8 cellular contexts compared by ENCODE assay signal in the genomic region with DNA sequence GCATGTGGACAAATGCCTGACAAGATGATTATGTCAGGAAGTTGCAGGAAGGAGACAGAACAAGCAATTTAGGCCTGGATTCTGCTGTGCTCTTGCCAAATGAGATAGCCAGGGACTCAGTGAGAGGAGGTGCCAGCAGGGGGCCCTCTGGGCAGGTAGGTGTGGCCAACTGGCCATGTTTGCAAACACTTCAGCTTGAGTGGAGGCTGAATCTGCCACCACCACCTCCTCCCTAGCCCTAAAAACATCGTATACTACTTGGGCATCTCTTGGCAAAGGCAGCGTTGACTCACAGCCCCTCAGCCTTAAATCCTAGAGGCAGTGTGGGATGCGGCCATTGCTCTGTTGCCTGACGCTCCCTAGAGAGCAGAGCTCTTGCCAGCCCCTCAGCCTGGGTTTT.
A peak's percentile ranks its signal among the peaks of the same experiment; 100 is the strongest.
DNase-seq lines count a peak whose midpoint lies in the region; ATAC-seq and TF ChIP-seq lines count a peak whose summit lies in the region.

No MANE protein-coding gene starts in this region.

- no peak overlapping the region for H3K18ac ChIP-seq in IMR-90 (ENCODE audit: low read depth, low read length)

- H3K14ac ChIP-seq in IMR-90 (replicated peaks; ENCODE audit: low read depth, low read length): peak overlapping the region; percentile 14; the same call in 1 of the 2 replicates

- peak; percentile 68 for DNase-seq in DMS53 treated with DMSO at 0.1 percent for 48 hours (lab: John Stamatoyannopoulos, UW; ENCODE audit: unreplicated experiment)
- DNase-seq in IMR-90: peak; percentile 35
- DNase-seq in SHP77 (lab: John Stamatoyannopoulos, UW): peak; percentile 62 to 67
- DNase-seq in iris pigment epithelial cell (ENCODE audit: low read depth): peak; percentile 39
- DNase-seq in occipital lobe (lab: John Stamatoyannopoulos, UW): no peak

- H2AFZ ChIP-seq in IMR-90 (replicated peaks; ENCODE audit: low read length, poor library complexity): peak overlapping the region; percentile 81

- H4K20me1 ChIP-seq in IMR-90 (ENCODE audit: insufficient read depth, low read length): no peaks in the 10 kb centered on the region

- peak; percentile 32 for TF ChIP-seq RAD21 in IMR-90 (IDR thresholded peaks at IDR 0.05; ENCODE audit: low read length)

- no peak overlapping the region for H3K4me3 ChIP-seq in IMR-90 (ENCODE audit: insufficient read depth, low read depth, low read length)

- peak overlapping the region; percentile 58 for H3K4ac ChIP-seq in IMR-90 (ENCODE audit: low read depth, low read length)

- peak overlapping the region; percentile 58; the same call in 1 of the 2 replicates for H2BK120ac ChIP-seq in IMR-90 (ENCODE audit: low read depth, low read length)

- H3K9ac ChIP-seq in IMR-90 (ENCODE audit: low read depth, low read length): no peak overlapping the region

- no peak overlapping the region for H4K8ac ChIP-seq in IMR-90 (ENCODE audit: low read depth in 2 of 2, low read length in 2 of 2)

- H2AK5ac ChIP-seq in IMR-90 (ENCODE audit: low read depth, low read length): peak overlapping the region; percentile 51; the same call in 1 of the 2 replicates

- no peak for TF ChIP-seq POLR2A in IMR-90 (IDR thresholded peaks at IDR 0.05; ENCODE audit: low read depth, low read length)

- dilution Hi-C loops in IMR-90 (cut with HindIII; ENCODE audit: low sequenced_read_pairs, unreplicated experiment): no loop called here

- H3K79me1 ChIP-seq in IMR-90 (ENCODE audit: low read depth in 1 of 2, low read length in 2 of 2): no peaks in the 10 kb centered on the region

- peak; percentile 36 for TF ChIP-seq CTCF in IMR-90 (conservative IDR thresholded peaks at IDR 0.05; ENCODE audit: low read depth, low read length)

- H2BK15ac ChIP-seq in IMR-90 (ENCODE audit: low read depth, low read length): no peak overlapping the region

- H4K5ac ChIP-seq in IMR-90 (ENCODE audit: low read depth, low read length): no peak overlapping the region

- intact Hi-C loops in IMR-90 (cut with micrococcal nuclease): no loop called here

- no peak overlapping the region for H2BK5ac ChIP-seq in IMR-90 (ENCODE audit: low read depth, low read length, poor library complexity, severe bottlenecking)

- POLR2A ChIA-PET in IMR-90 (lab: Charles Lee; ENCODE audit: unreplicated experiment): no interaction called here

- 0 out of 2 replicates have a peak, but pooled peaks cover 1% of the 10 kb centered on the region for H3K4me1 ChIP-seq in IMR-90 (ENCODE audit: control insufficient read depth, insufficient read depth, low read length)

- H3K9me3 ChIP-seq in IMR-90 (ENCODE audit: control insufficient read depth, insufficient read depth, low read length): no peaks in the 10 kb centered on the region

- H3K23ac ChIP-seq in IMR-90 (ENCODE audit: low read depth, low read length): no peak overlapping the region

- H3K27me3 ChIP-seq in IMR-90 (ENCODE audit: control insufficient read depth, insufficient read depth, low read length): no peaks in the 10 kb centered on the region

- H3K9me1 ChIP-seq in IMR-90 (ENCODE audit: insufficient read depth, low read length): peaks cover 3% of the 10 kb centered on the region; the same call in 1 of the 2 replicates

- peak overlapping the region; percentile 17; the same call in 1 of the 2 replicates for H2BK20ac ChIP-seq in IMR-90 (ENCODE audit: low read depth, low read length)

- no peak overlapping the region for H3K56ac ChIP-seq in IMR-90 (ENCODE audit: extremely low read depth, insufficient read depth, low read length)

- H3K27ac ChIP-seq in IMR-90 (ENCODE audit: insufficient read depth, low read length): no peak overlapping the region

- CTCF ChIA-PET in IMR-90 (lab: Yijun Ruan, JAX): interaction anchor here (1.8 kb wide), 1 partner anchor 9 kb away, joined by 7 read pairs; no protein-coding TSS in a partner anchor

- WGBS in IMR-90 (ENCODE audit: extremely low coverage in 2 of 2, insufficient read length in 1 of 2), 2 experiments: 83% methylated on average over 3 of the region's 4 CpGs; no CpG with 5 or more reads in 1 of the 2 experiments

- no peak overlapping the region for H3K4me2 ChIP-seq in IMR-90 (ENCODE audit: low read depth, low read length)

- no TSS peak for BruUV-seq in IMR-90 (replicated peaks; lab: Mats Ljungman, UMichigan)

- peak overlapping the region; percentile 59 for H2AK9ac ChIP-seq in IMR-90 (replicated peaks; ENCODE audit: low read depth, low read length, poor library complexity)

- no peaks in the 10 kb centered on the region for H3K36me3 ChIP-seq in IMR-90 (ENCODE audit: control insufficient read depth, insufficient read depth, low read length)

- H4K91ac ChIP-seq in IMR-90 (ENCODE audit: insufficient read depth, low read depth, low read length): no peak overlapping the region

- in situ Hi-C loops in IMR-90 (cut with MboI; ENCODE audit: low sequenced_read_pairs): no loop called here

- ATAC-seq in IMR-90 (ENCODE audit: low read depth): peak; percentile 76
- no peak for ATAC-seq in GM21367 (IDR thresholded peaks at IDR 0.05; ENCODE audit: unreplicated experiment)
- no peak for ATAC-seq in GM21360 (IDR thresholded peaks at IDR 0.05; ENCODE audit: unreplicated experiment)
- no peak for ATAC-seq in HG02852 (IDR thresholded peaks at IDR 0.05; ENCODE audit: unreplicated experiment)

TF ChIP-seq in IMR-90, 13 proteins besides CTCF, POLR2A, EP300 and RAD21:
- 0 out of 2 replicates have a peak, but pooled peaks have one; percentile 10 for TF ChIP-seq SMC3 (IDR thresholded peaks at IDR 0.05; ENCODE audit: low read depth, low read length)
- TF ChIP-seq NFE2L2 (IDR thresholded peaks at IDR 0.05; ENCODE audit: low read depth, low read length): no peak
